Comparison of ENCODE assay signal across 9 cellular contexts in genomic region chr9:128091144-128091543, GRCh38. TPM values are rescaled to one million over a fixed set of nuclear protein-coding genes. Genes with fewer than 3 reads are reported as not detected.
DNase-seq lines count a peak whose midpoint lies in the region; ATAC-seq, FAIRE-seq and TF ChIP-seq lines count a peak whose summit lies in the region.
"Had no signal": no experiment of that assay in that cellular context is flagged by ENCODE, and none has a peak within 500 bp of the region (broad histone marks: within the 10 kb centered on the region; RNA-seq: fewer than 3 reads in every experiment).

No MANE protein-coding gene starts in this region.

- TF ChIP-seq EP300 in HepG2 (IDR thresholded peaks at IDR 0.05; ENCODE audit: low read depth in 2 of 2, low read length in 2 of 2) (no peak), HepG2 (CRISPR knock-in tag; IDR thresholded peaks at IDR 0.05; ENCODE audit: borderline replicate concordance) (no peak)

- intact Hi-C loops in HepG2 (cut with micrococcal nuclease; ENCODE audit: unreplicated experiment), result no loop called here

- POLR2A ChIA-PET in HepG2 (lab: Yijun Ruan, JAX), result no interaction called here

- H3K4me1 ChIP-seq in neural progenitor cell (peaks cover 12% of the 10 kb centered on the region), HepG2 (ENCODE audit: insufficient read depth, low read length) (peaks cover 35% of the 10 kb centered on the region)

- no peak overlapping the region for H2AFZ ChIP-seq in neural progenitor cell (replicated peaks)
- H2AFZ ChIP-seq in HepG2 (ENCODE audit: low read length), result no peak overlapping the region

- H3K9ac ChIP-seq in neural progenitor cell (no peak overlapping the region), HepG2 (ENCODE audit: insufficient read depth, low read depth, low read length) (no peak overlapping the region)

- in situ Hi-C loops in HepG2 (cut with HindIII; ENCODE audit: extremely low pct_ligation_motif_present, low pct_unique_long_range_greater_than_20kb), result no loop called here

- H3K27ac ChIP-seq in neural progenitor cell (no peak overlapping the region), HepG2 (ENCODE audit: extremely low read length, insufficient read depth, low read length) (no peak overlapping the region)

- no TSS peak for BruUV-seq in HepG2 (replicated peaks; lab: Mats Ljungman, UMichigan)

- H3K27me3 ChIP-seq in neural progenitor cell, result no peaks in the 10 kb centered on the region
- H3K27me3 ChIP-seq in HepG2 (ENCODE audit: control insufficient read depth in 1 of 2, insufficient read depth in 2 of 2, low read length in 2 of 2), result no peaks in the 10 kb centered on the region

- peaks cover 2% of the 10 kb centered on the region for H3K36me3 Mint-ChIP-seq in neural progenitor cell

- TF ChIP-seq CTCF in neural progenitor cell (IDR thresholded peaks at IDR 0.05) (no peak), HepG2 (CRISPR knock-in tag; IDR thresholded peaks at IDR 0.05) (no peak)

- H3K27me3 Mint-ChIP-seq in neural progenitor cell (ENCODE audit: insufficient read depth, low read depth), result peaks cover 3% of the 10 kb centered on the region

- H3F3A ChIP-seq in neural progenitor cell (ENCODE audit: low read depth), result peaks cover 4% of the 10 kb centered on the region

- WGBS in HepG2 (ENCODE audit: low lambda C conversion rate), result 97% methylated on average over 10 of the region's 13 CpGs

- peak overlapping the region; percentile 75 for H3K4me3 Mint-ChIP-seq in neural progenitor cell

- H3K9me3 Mint-ChIP-seq in neural progenitor cell, result no peaks in the 10 kb centered on the region

- peaks cover 42% of the 10 kb centered on the region for H3K4me1 Mint-ChIP-seq in neural progenitor cell

- no peak overlapping the region for H3K4me3 ChIP-seq in neural progenitor cell
- no peak overlapping the region for H3K4me3 ChIP-seq in HepG2 (replicated peaks in 1 of 3; ENCODE audit: insufficient read depth in 1 of 3, low read depth in 2 of 3, low read length in 3 of 3)
- H3K4me3 ChIP-seq: GM12878 had no signal

- no peak for ATAC-seq in HepG2
- ATAC-seq: GM12878 had no signal

- CTCF ChIA-PET in HepG2 (lab: Yijun Ruan, JAX; ENCODE audit: low intra/inter-chr PET ratio, low total read pairs), result no interaction called here

- FAIRE-seq in HepG2 (lab: Jason Lieb, UNC), result no peak
- FAIRE-seq: GM12878 had no signal

- H3K79me2 ChIP-seq in neural progenitor cell (ENCODE audit: low read depth), result peaks cover 12% of the 10 kb centered on the region
- peaks cover 17% of the 10 kb centered on the region for H3K79me2 ChIP-seq in HepG2 (ENCODE audit: insufficient read depth, low read length)

- H3K9me3 ChIP-seq in neural progenitor cell (ENCODE audit: low read depth) (no peaks in the 10 kb centered on the region), HepG2 (ENCODE audit: low read length) (no peaks in the 10 kb centered on the region)

- peak overlapping the region; percentile 50 for H3K27ac Mint-ChIP-seq in neural progenitor cell

- TF ChIP-seq RAD21 in HepG2 (CRISPR knock-in tag; IDR thresholded peaks at IDR 0.05), result no peak

- DNase-seq in AG20443 (ENCODE audit: low spot score), result peak; percentile 88
- peak; percentile 93 for DNase-seq in NCI-H2171 treated with DMSO at 0.1 percent for 48 hours (lab: John Stamatoyannopoulos, UW)
- DNase-seq in fibroblast of gingiva (ENCODE audit: low read depth), result peak; percentile 95
- no peak for DNase-seq in neural progenitor cell (ENCODE audit: low spot score)
- no peak for DNase-seq in NCI-H226
- no peak for DNase-seq in NCI-H2081 treated with DMSO at 0.1 percent for 48 hours (lab: John Stamatoyannopoulos, UW)
- no peak for DNase-seq in HepG2 (ENCODE audit: low spot score)
- no peak for DNase-seq in NCI-H1105 (lab: John Stamatoyannopoulos, UW)

- H4K20me1 ChIP-seq in neural progenitor cell (ENCODE audit: low read depth), result peaks cover 22% of the 10 kb centered on the region
- H4K20me1 ChIP-seq in HepG2 (ENCODE audit: insufficient read depth, low read length), result no peaks in the 10 kb centered on the region

- TF ChIP-seq POLR2A in HepG2 (IDR thresholded peaks at IDR 0.05; ENCODE audit: insufficient read depth in 1 of 2, low read depth in 2 of 2, low read length in 2 of 2), result no peak

- no peak overlapping the region for H3K4me2 ChIP-seq in neural progenitor cell
- H3K4me2 ChIP-seq in HepG2 (ENCODE audit: low read depth, low read length), result no peak overlapping the region

- H3K36me3 ChIP-seq in neural progenitor cell (no peaks in the 10 kb centered on the region), HepG2 (replicated peaks in 1 of 2; ENCODE audit: control insufficient read depth in 1 of 2, insufficient read depth in 2 of 2, low read length in 2 of 2) (no peaks in the 10 kb centered on the region; a peak in 3 of 5 replicates)

RNA-seq across cellular contexts. Expression of gene SLC25A25, which starts 23.1 kb away (rescaled TPM):
- total RNA-seq in neural progenitor cell (ENCODE audit: low replicate concordance) (8.5 and 15.7 TPM in 2 replicates), HepG2 (2016; rRNA removed; fragmentation: Illumina TruSeq; extraction: Trizol) (18.5 and 24.8 TPM in 2 replicates)
- total RNA-seq in HepG2 (2016; cell fraction: cytosol; rRNA removed; fragmentation: Illumina TruSeq; extraction: Trizol; ENCODE audit: low read depth), result 4.5 and 5.1 TPM in 2 replicates
- total RNA-seq in HepG2 (2016; cell fraction: insoluble cytoplasmic fraction; rRNA removed; fragmentation: Illumina TruSeq; extraction: Trizol), result 16.4 and 24.3 TPM in 2 replicates
- total RNA-seq in HepG2 (2016; cell fraction: membrane; rRNA removed; fragmentation: Illumina TruSeq; extraction: Trizol), result 10.5 and 11.1 TPM in 2 replicates
- total RNA-seq in HepG2 (2016; cell fraction: nucleus; rRNA removed; fragmentation: Illumina TruSeq; extraction: Trizol), result 21.4 and 25.1 TPM in 2 replicates
- polyA plus RNA-seq in HepG2 (2011; rRNA removed), result 10.5 and 16.7 TPM in 2 replicates
- polyA plus RNA-seq in HepG2 (2011; cell fraction: cytosol; rRNA removed), result 10.7 and 11.2 TPM in 2 replicates
- 26.1 and 29.6 TPM in 2 replicates for polyA plus RNA-seq in HepG2 (2011; cell fraction: nucleus; rRNA removed)
- polyA plus RNA-seq in HepG2 (2012), result 12.9 and 15.5 TPM in 2 replicates
- 1.1 and 1.3 TPM in 2 replicates for polyA plus RNA-seq in HepG2 (2016; cell fraction: cytosol; fragmentation: Illumina TruSeq; extraction: Trizol; ENCODE audit: low read depth)
- 11.6 and 13.1 TPM in 2 replicates for polyA plus RNA-seq in HepG2 (2016; cell fraction: insoluble cytoplasmic fraction; fragmentation: Illumina TruSeq; extraction: Trizol; ENCODE audit: low read depth)
- polyA plus RNA-seq in HepG2 (2016; cell fraction: membrane; fragmentation: Illumina TruSeq; extraction: Trizol; ENCODE audit: low read depth), result 2.6 and 2.7 TPM in 2 replicates
- 31.1 and 36.4 TPM in 2 replicates for polyA plus RNA-seq in HepG2 (2016; cell fraction: nucleus; fragmentation: Illumina TruSeq; extraction: Trizol; ENCODE audit: insufficient read depth, low read depth)
- 20.5 and 28.1 TPM in 2 replicates for polyA minus RNA-seq in HepG2 (2011; rRNA and poly(A)+ RNA removed; ENCODE audit: low replicate concordance)
- polyA minus RNA-seq in HepG2 (2011; cell fraction: cytosol; rRNA and poly(A)+ RNA removed), result 10.0 and 10.2 TPM in 2 replicates
- 14.4 and 26.1 TPM in 2 replicates for polyA minus RNA-seq in HepG2 (2011; cell fraction: nucleus; rRNA and poly(A)+ RNA removed)

RNA-seq across cellular contexts. Expression of gene NAIF1, which starts 24.0 kb away (rescaled TPM):
- total RNA-seq in neural progenitor cell (ENCODE audit: low replicate concordance) (8.4 and 9.5 TPM in 2 replicates), HepG2 (2016; rRNA removed; fragmentation: Illumina TruSeq; extraction: Trizol) (6.0 and 6.6 TPM in 2 replicates)
- 3.1 and 4.1 TPM in 2 replicates for total RNA-seq in HepG2 (2016; cell fraction: cytosol; rRNA removed; fragmentation: Illumina TruSeq; extraction: Trizol; ENCODE audit: low read depth)
- total RNA-seq in HepG2 (2016; cell fraction: insoluble cytoplasmic fraction; rRNA removed; fragmentation: Illumina TruSeq; extraction: Trizol), result 6.0 and 6.4 TPM in 2 replicates
- total RNA-seq in HepG2 (2016; cell fraction: membrane; rRNA removed; fragmentation: Illumina TruSeq; extraction: Trizol), result 5.7 and 6.1 TPM in 2 replicates
- 2.9 and 4.1 TPM in 2 replicates for total RNA-seq in HepG2 (2016; cell fraction: nucleus; rRNA removed; fragmentation: Illumina TruSeq; extraction: Trizol)
- 6.9 TPM in 2 replicates for polyA plus RNA-seq in HepG2 (2011; rRNA removed)
- 4.9 and 6.4 TPM in 2 replicates for polyA plus RNA-seq in HepG2 (2011; cell fraction: cytosol; rRNA removed)
- 3.8 and 4.0 TPM in 2 replicates for polyA plus RNA-seq in HepG2 (2011; cell fraction: nucleus; rRNA removed)
- polyA plus RNA-seq in HepG2 (2012), result 3.0 and 3.8 TPM in 2 replicates
- polyA plus RNA-seq in HepG2 (2016; cell fraction: cytosol; fragmentation: Illumina TruSeq; extraction: Trizol; ENCODE audit: low read depth), result 2.4 and 2.6 TPM in 2 replicates
- polyA plus RNA-seq in HepG2 (2016; cell fraction: insoluble cytoplasmic fraction; fragmentation: Illumina TruSeq; extraction: Trizol; ENCODE audit: low read depth), result 5.2 and 5.7 TPM in 2 replicates
- polyA plus RNA-seq in HepG2 (2016; cell fraction: membrane; fragmentation: Illumina TruSeq; extraction: Trizol; ENCODE audit: low read depth), result 3.5 and 3.9 TPM in 2 replicates
- 4.9 and 5.1 TPM in 2 replicates for polyA plus RNA-seq in HepG2 (2016; cell fraction: nucleus; fragmentation: Illumina TruSeq; extraction: Trizol; ENCODE audit: insufficient read depth, low read depth)
- 8.2 and 13.2 TPM in 2 replicates for polyA minus RNA-seq in HepG2 (2011; rRNA and poly(A)+ RNA removed; ENCODE audit: low replicate concordance)
- polyA minus RNA-seq in HepG2 (2011; cell fraction: cytosol; rRNA and poly(A)+ RNA removed), result 3.2 and 6.0 TPM in 2 replicates
- 1.5 and 2.1 TPM in 2 replicates for polyA minus RNA-seq in HepG2 (2011; cell fraction: nucleus; rRNA and poly(A)+ RNA removed)

RNA-seq across cellular contexts. Expression of gene PTGES2, which starts 36.4 kb away (rescaled TPM):
- total RNA-seq in neural progenitor cell (ENCODE audit: low replicate concordance) (25.7 and 61.2 TPM in 2 replicates), HepG2 (2016; rRNA removed; fragmentation: Illumina TruSeq; extraction: Trizol) (68.5 and 79.8 TPM in 2 replicates)
- 176 and 179 TPM in 2 replicates for total RNA-seq in HepG2 (2016; cell fraction: cytosol; rRNA removed; fragmentation: Illumina TruSeq; extraction: Trizol; ENCODE audit: low read depth)
- 65.6 and 85.2 TPM in 2 replicates for total RNA-seq in HepG2 (2016; cell fraction: insoluble cytoplasmic fraction; rRNA removed; fragmentation: Illumina TruSeq; extraction: Trizol)
- 80.3 and 84.6 TPM in 2 replicates for total RNA-seq in HepG2 (2016; cell fraction: membrane; rRNA removed; fragmentation: Illumina TruSeq; extraction: Trizol)
- total RNA-seq in HepG2 (2016; cell fraction: nucleus; rRNA removed; fragmentation: Illumina TruSeq; extraction: Trizol), result 40.6 and 44.2 TPM in 2 replicates
- polyA plus RNA-seq in HepG2 (2011; rRNA removed), result 63.7 and 67.2 TPM in 2 replicates
- polyA plus RNA-seq in HepG2 (2011; cell fraction: cytosol; rRNA removed), result 53.6 and 85.6 TPM in 2 replicates
- 128 and 148 TPM in 2 replicates for polyA plus RNA-seq in HepG2 (2011; cell fraction: nucleus; rRNA removed)
- 39.6 and 40.6 TPM in 2 replicates for polyA plus RNA-seq in HepG2 (2012)
- 61.1 and 71.8 TPM in 2 replicates for polyA plus RNA-seq in HepG2 (2016; cell fraction: cytosol; fragmentation: Illumina TruSeq; extraction: Trizol; ENCODE audit: low read depth)
- polyA plus RNA-seq in HepG2 (2016; cell fraction: insoluble cytoplasmic fraction; fragmentation: Illumina TruSeq; extraction: Trizol; ENCODE audit: low read depth), result 67.8 and 88.5 TPM in 2 replicates
- polyA plus RNA-seq in HepG2 (2016; cell fraction: membrane; fragmentation: Illumina TruSeq; extraction: Trizol; ENCODE audit: low read depth), result 68.9 and 78.2 TPM in 2 replicates
- polyA plus RNA-seq in HepG2 (2016; cell fraction: nucleus; fragmentation: Illumina TruSeq; extraction: Trizol; ENCODE audit: insufficient read depth, low read depth), result 101 and 105 TPM in 2 replicates
- 109 and 143 TPM in 2 replicates for polyA minus RNA-seq in HepG2 (2011; rRNA and poly(A)+ RNA removed; ENCODE audit: low replicate concordance)
- 29.5 and 39.2 TPM in 2 replicates for polyA minus RNA-seq in HepG2 (2011; cell fraction: cytosol; rRNA and poly(A)+ RNA removed)
- polyA minus RNA-seq in HepG2 (2011; cell fraction: nucleus; rRNA and poly(A)+ RNA removed), result 39.4 and 44.6 TPM in 2 replicates

RNA-seq across cellular contexts. Expression of gene LCN2, which starts 58.1 kb away (rescaled TPM):
- total RNA-seq in neural progenitor cell (ENCODE audit: low replicate concordance) (not detected in 2 replicates), HepG2 (2016; rRNA removed; fragmentation: Illumina TruSeq; extraction: Trizol) (0.34 and 0.38 TPM in 2 replicates)
- total RNA-seq in HepG2 (2016; cell fraction: cytosol; rRNA removed; fragmentation: Illumina TruSeq; extraction: Trizol; ENCODE audit: low read depth), result 0.40 TPM in 1 of 2 replicates, not detected in the other
- 0.24 TPM in 1 of 2 replicates, not detected in the other for total RNA-seq in HepG2 (2016; cell fraction: insoluble cytoplasmic fraction; rRNA removed; fragmentation: Illumina TruSeq; extraction: Trizol)
- 0.34 and 0.38 TPM in 2 replicates for total RNA-seq in HepG2 (2016; cell fraction: membrane; rRNA removed; fragmentation: Illumina TruSeq; extraction: Trizol)
- total RNA-seq in HepG2 (2016; cell fraction: nucleus; rRNA removed; fragmentation: Illumina TruSeq; extraction: Trizol), result not detected in 2 replicates
- 1.4 and 2.3 TPM in 2 replicates for polyA plus RNA-seq in HepG2 (2011; rRNA removed)
- 0.93 and 2.4 TPM in 2 replicates for polyA plus RNA-seq in HepG2 (2011; cell fraction: cytosol; rRNA removed)
- 4.4 and 6.2 TPM in 2 replicates for polyA plus RNA-seq in HepG2 (2011; cell fraction: nucleus; rRNA removed)
- 1.5 and 1.7 TPM in 2 replicates for polyA plus RNA-seq in HepG2 (2012)
- 0.69 and 0.92 TPM in 2 replicates for polyA plus RNA-seq in HepG2 (2016; cell fraction: cytosol; fragmentation: Illumina TruSeq; extraction: Trizol; ENCODE audit: low read depth)
- 0.71 and 0.76 TPM in 2 replicates for polyA plus RNA-seq in HepG2 (2016; cell fraction: insoluble cytoplasmic fraction; fragmentation: Illumina TruSeq; extraction: Trizol; ENCODE audit: low read depth)
- polyA plus RNA-seq in HepG2 (2016; cell fraction: membrane; fragmentation: Illumina TruSeq; extraction: Trizol; ENCODE audit: low read depth), result 0.49 and 0.63 TPM in 2 replicates
- polyA plus RNA-seq in HepG2 (2016; cell fraction: nucleus; fragmentation: Illumina TruSeq; extraction: Trizol; ENCODE audit: insufficient read depth, low read depth), result 1.7 and 3.0 TPM in 2 replicates
- 0.44 and 0.52 TPM in 2 replicates for polyA minus RNA-seq in HepG2 (2011; rRNA and poly(A)+ RNA removed; ENCODE audit: low replicate concordance)
- polyA minus RNA-seq in HepG2 (2011; cell fraction: cytosol; rRNA and poly(A)+ RNA removed), result 0.99 TPM in 1 of 2 replicates, not detected in the other
- polyA minus RNA-seq in HepG2 (2011; cell fraction: nucleus; rRNA and poly(A)+ RNA removed), result not detected in 2 replicates
- total RNA-seq: GM12878 had no signal
- polyA plus RNA-seq: GM12878 had no signal

Comparison
In these comparisons a context has a peak if more than half of its experiments do, and no peak if none do; other contexts are left out.
1. DNase-seq: peak in AG20443 (single experiment), NCI-H2171 treated with DMSO at 0.1 percent for 48 hours (single experiment) and fibroblast of gingiva (single experiment); none in neural progenitor cell (single experiment), NCI-H226 (single experiment), NCI-H2081 treated with DMSO at 0.1 percent for 48 hours (single experiment), HepG2 (single experiment) and NCI-H1105 (single experiment).